Comparison of ENCODE assay signal across 17 cellular contexts in genomic region chr3:105745046-105745445, GRCh38.
DNase-seq lines count a peak whose midpoint lies in the region; ATAC-seq, FAIRE-seq and TF ChIP-seq lines count a peak whose summit lies in the region.
"Had no signal": no experiment of that assay in that cellular context is flagged by ENCODE, and none has a peak within 500 bp of the region (broad histone marks: within the 10 kb centered on the region; RNA-seq: fewer than 3 reads in every experiment).

No MANE protein-coding gene starts in this region.

- DNase-seq in activated T-cell treated with anti-CD3 and anti-CD28 coated beads, Interleukin-2, amount 50 U/mL, for 72 hours = no peak
- no peak for DNase-seq in activated T-cell treated with anti-CD3 and anti-CD28 coated beads for 4 hours
- no peak for DNase-seq in RCC 7860 (ENCODE audit: low spot score)
- peak; percentile 42 for DNase-seq in cerebellum (ENCODE audit: low spot score)
- DNase-seq in dorsolateral prefrontal cortex = no peak
- no peak for DNase-seq in NCI-H510A treated with DMSO at 0.1 percent for 48 hours (lab: John Stamatoyannopoulos, UW)
- DNase-seq: DMS79, H7, NCI-H187 treated with DMSO at 0.1 percent for 48 hours, NCI-H774, SJCRH30 had no signal

- H3K27me3 ChIP-seq in dorsolateral prefrontal cortex = no peaks in the 10 kb centered on the region
- H3K27me3 ChIP-seq: SJCRH30 had no signal

- peak overlapping the region; percentile 98 for H3K27ac Mint-ChIP-seq in activated T-cell treated with anti-CD3 and anti-CD28 coated beads, Interleukin-2, amount 50 U/mL, for 72 hours

- no peaks in the 10 kb centered on the region for H3K27me3 Mint-ChIP-seq in activated T-cell treated with anti-CD3 and anti-CD28 coated beads, Interleukin-2, amount 50 U/mL, for 72 hours (ENCODE audit: low read depth)

- H3K4me3 Mint-ChIP-seq in activated T-cell treated with anti-CD3 and anti-CD28 coated beads, Interleukin-2, amount 50 U/mL, for 72 hours = no peak overlapping the region

- WGBS in urinary bladder = 94% methylated on average over 3 of the region's 3 CpGs

- H3K36me3 ChIP-seq in urinary bladder (ENCODE audit: insufficient read depth) = peaks cover 5% of the 10 kb centered on the region
- H3K36me3 ChIP-seq: SJCRH30 had no signal

- H3K27ac ChIP-seq in urinary bladder (ENCODE audit: low read depth) (peak overlapping the region; percentile 10), dorsolateral prefrontal cortex (peak overlapping the region in 1 of 59 donors; percentile 30)
- H3K27ac ChIP-seq: C4-2B, KMS-11, SJCRH30 had no signal

- intact Hi-C loops in dorsolateral prefrontal cortex (cut with DNase I) = loop anchor here in 1 of 2 donors (5.0 kb wide), 1 partner anchor 122 kb away; the partner anchor contains the start of gene CBLB

- peak; percentile 32 for FAIRE-seq in RCC 7860 (lab: Jason Lieb, UNC)
- FAIRE-seq: A549, G401.6 had no signal

- ATAC-seq in activated T-cell treated with anti-CD3 and anti-CD28 coated beads, Interleukin-2, amount 50 U/mL, for 72 hours (replicated peaks in 1 of 2) = no peak
- no peak for ATAC-seq in GM18868 (IDR thresholded peaks at IDR 0.05; ENCODE audit: unreplicated experiment)
- ATAC-seq: A549 had no signal

- H3K4me3 ChIP-seq in urinary bladder (ENCODE audit: low read depth, low read length) (no peak overlapping the region), dorsolateral prefrontal cortex (no peak overlapping the region)
- H3K4me3 ChIP-seq: A549, SJCRH30 had no signal

- H3K36me3 Mint-ChIP-seq in activated T-cell treated with anti-CD3 and anti-CD28 coated beads, Interleukin-2, amount 50 U/mL, for 72 hours (ENCODE audit: insufficient read depth in 2 of 2) = peaks cover 13 to 49% of the 10 kb centered on the region in 2 donors

- peaks cover 1% of the 10 kb centered on the region for H3K4me1 ChIP-seq in urinary bladder (ENCODE audit: insufficient read depth)
- H3K4me1 ChIP-seq: SJCRH30 had no signal

- TF ChIP-seq CTCF in dorsolateral prefrontal cortex (IDR thresholded peaks at IDR 0.05 in 54 of 56, conservative IDR thresholded peaks at IDR 0.05 in 2 of 56; ENCODE audit: low read depth in 1 of 56, partially characterized antibody in 56 of 56) = no peak

- H3K4me1 Mint-ChIP-seq in activated T-cell treated with anti-CD3 and anti-CD28 coated beads, Interleukin-2, amount 50 U/mL, for 72 hours (ENCODE audit: low read depth) = peaks cover 74% of the 10 kb centered on the region

- peaks cover 0 to 2% of the 10 kb centered on the region in 2 donors for H3K9me3 Mint-ChIP-seq in activated T-cell treated with anti-CD3 and anti-CD28 coated beads, Interleukin-2, amount 50 U/mL, for 72 hours
